In the genomic region with DNA sequence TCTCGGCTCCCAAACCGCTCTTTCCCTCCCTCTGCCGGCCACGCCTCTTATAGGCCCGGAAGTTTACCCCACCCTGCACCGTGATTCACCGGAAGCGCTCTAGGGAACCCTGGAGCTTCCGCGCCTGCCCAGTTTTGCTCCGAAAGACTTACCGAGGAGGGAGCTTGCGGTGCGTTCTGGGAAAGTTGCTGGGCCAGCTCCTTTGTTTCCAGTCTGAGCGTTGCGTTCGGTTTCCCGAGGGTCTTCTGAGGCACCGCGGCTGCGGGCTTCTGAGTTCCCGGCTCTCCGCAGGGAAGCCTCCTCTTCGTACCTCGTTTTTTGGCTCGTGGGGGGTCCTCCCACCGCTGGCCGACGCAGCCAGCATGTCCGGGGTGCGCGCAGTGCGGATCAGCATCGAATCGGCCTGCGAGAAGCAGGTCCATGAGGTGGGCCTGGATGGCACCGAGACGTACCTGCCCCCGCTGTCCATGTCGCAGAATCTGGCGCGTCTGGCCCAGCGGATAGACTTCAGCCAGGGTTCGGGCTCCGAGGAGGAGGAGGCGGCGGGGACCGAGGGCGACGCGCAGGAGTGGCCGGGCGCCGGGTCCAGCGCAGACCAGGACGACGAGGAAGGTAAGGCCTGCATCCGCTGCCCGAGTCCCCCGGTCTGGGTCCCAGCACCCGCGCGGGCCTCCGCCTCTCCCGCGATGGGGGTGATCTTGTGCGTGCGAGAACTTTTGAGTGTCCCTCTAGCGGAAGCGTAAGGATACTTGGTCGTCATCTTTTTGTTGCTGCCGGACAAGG, we compare ENCODE assay signal across 1 cellular context.
TF ChIP-seq lines count a peak whose summit lies in the region.

Gene MED17 (plus strand): TSS at position 131 of the 783 bp plus-strand sequence. CDS start 232 bp downstream, at position 363.

TF ChIP-seq in HEK293, 187 proteins besides CTCF, POLR2A, EP300 and RAD21 (continued from another document):
- TF ChIP-seq ZNF148 (tag by site-specific recombination; IDR thresholded peaks at IDR 0.05; ENCODE audit: borderline replicate concordance) (no peak), ZNF37A (tag by site-specific recombination; IDR thresholded peaks at IDR 0.05) (no peak), ZNF670 (tag by site-specific recombination; IDR thresholded peaks at IDR 0.05; ENCODE audit: low read depth) (no peak), ZNF560 (tag by site-specific recombination; IDR thresholded peaks at IDR 0.05; ENCODE audit: borderline replicate concordance) (no peak), ZNF280C (tag by site-specific recombination; IDR thresholded peaks at IDR 0.05) (no peak), ZNF626 (tag by site-specific recombination; IDR thresholded peaks at IDR 0.05) (no peak), ZNF24 (tag by site-specific recombination; IDR thresholded peaks at IDR 0.05) (no peak), ZNF140 (tag by site-specific recombination; IDR thresholded peaks at IDR 0.05) (no peak)
